In genomic region chr14:24866067-24866466, GRCh38 we compare ENCODE assay signal across 6 cellular contexts.
"Had no signal": no experiment of that assay in that cellular context is flagged by ENCODE, and none has a peak within 500 bp of the region (broad histone marks: within the 10 kb centered on the region; RNA-seq: fewer than 3 reads in every experiment).

No MANE protein-coding gene starts in this region.

- H3K4me2 ChIP-seq: KMS-11 had no signal

- H3K4me3 ChIP-seq: K562 had no signal

- FAIRE-seq: K562 had no signal

- H3K27ac ChIP-seq: HL-60, KMS-11 had no signal

- ATAC-seq: K562 had no signal

- H3K9ac ChIP-seq: KMS-11 had no signal

- DNase-seq: IMR-90, KBM-7, KG1 had no signal
